ENCODE assay signal across 6 cellular contexts in genomic region chr7:99685871-99686608, GRCh38. TPM values are rescaled to one million over a fixed set of nuclear protein-coding genes. Genes with fewer than 3 reads are reported as not detected.
"Had no signal": no experiment of that assay in that cellular context is flagged by ENCODE, and none has a peak within 500 bp of the region (broad histone marks: within the 10 kb centered on the region; RNA-seq: fewer than 3 reads in every experiment).

No MANE protein-coding gene starts in this region.

RNA-seq across cellular contexts. Expression of gene CYP3A5, which starts 6.2 kb away (rescaled TPM):
- total RNA-seq: IMR-90, PC-3, SK-MEL-5 had no signal
- polyA plus RNA-seq: IMR-90 had no signal

RNA-seq across cellular contexts. Expression of gene CYP3A7, which starts 49.0 kb away (rescaled TPM):
- total RNA-seq: IMR-90, M059J, PC-3, SK-MEL-5, T-cell had no signal
- polyA plus RNA-seq: IMR-90, SK-N-SH had no signal
